Comparison of ENCODE assay signal across 17 cellular contexts in the genomic region with DNA sequence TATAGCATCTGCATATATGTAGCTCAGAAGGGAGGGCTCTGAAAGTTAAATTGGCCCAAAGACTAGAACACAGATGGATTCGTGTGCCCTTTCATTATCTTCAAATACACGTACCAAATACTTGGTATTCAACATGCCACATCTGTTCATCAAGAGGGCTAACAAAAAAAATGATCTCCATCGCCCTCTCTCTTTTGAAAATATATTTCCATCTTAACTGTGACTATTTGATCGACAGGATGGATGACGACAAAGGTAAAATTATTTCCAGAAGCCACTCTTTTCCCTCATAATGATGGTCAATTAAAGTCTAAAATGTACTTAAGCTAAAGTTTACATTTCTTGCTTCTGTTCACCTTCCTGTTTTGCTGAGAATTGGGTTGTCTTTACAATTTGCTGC.
DNase-seq lines count a peak whose midpoint lies in the region; ATAC-seq, FAIRE-seq and TF ChIP-seq lines count a peak whose summit lies in the region.
"Had no signal": no experiment of that assay in that cellular context is flagged by ENCODE, and none has a peak within 500 bp of the region (broad histone marks: within the 10 kb centered on the region; RNA-seq: fewer than 3 reads in every experiment).

No MANE protein-coding gene starts in this region.

- no peaks in the 10 kb centered on the region for H3K27me3 Mint-ChIP-seq in mesothelial cell of epicardium (ENCODE audit: low read depth)

- H3K4me1 ChIP-seq in PC-3 (ENCODE audit: insufficient read depth, low read length): peaks cover 23% of the 10 kb centered on the region

- H3K27ac ChIP-seq in 22Rv1 (no peak overlapping the region), PC-3 (ENCODE audit: low read length) (no peak overlapping the region)

- no peaks in the 10 kb centered on the region for H3K27me3 ChIP-seq in PC-3 (ENCODE audit: low read length)
- H3K27me3 ChIP-seq: Peyer's patch had no signal

- H3K9me3 Mint-ChIP-seq in mesothelial cell of epicardium: no peaks in the 10 kb centered on the region

- H3K4me2 ChIP-seq in PC-3 (ENCODE audit: low read length): no peak overlapping the region

- no peak for DNase-seq in D721Med (ENCODE audit: insufficient read length, low spot score)
- DNase-seq in PC-3: no peak
- DNase-seq in mesothelial cell of epicardium (ENCODE audit: low spot score in 2 of 2, unreplicated experiment in 2 of 2): no peak
- DNase-seq in EL: no peak
- no peak for DNase-seq in HCEC 1CT
- no peak for DNase-seq in NOMO-1 treated with DMSO at 0.1 percent for 48 hours (lab: John Stamatoyannopoulos, UW; ENCODE audit: unreplicated experiment)
- DNase-seq in A172 (ENCODE audit: low spot score): no peak
- DNase-seq: activated CD4-positive, alpha-beta T cell treated with anti-CD3 and anti-CD28 coated beads for 48 hours; amygdala; foreskin fibroblast; KBM-7; NCI-H1092; posterior cingulate gyrus had no signal

- POLR2A ChIA-PET in PC-3 (lab: Charles Lee; ENCODE audit: unreplicated experiment): no interaction called here

- no peak overlapping the region for H3K4me3 Mint-ChIP-seq in mesothelial cell of epicardium

- no TSS peak for BruUV-seq in PC-3 (replicated peaks; lab: Mats Ljungman, UMichigan)

- H3K36me3 Mint-ChIP-seq in mesothelial cell of epicardium: peaks cover 28% of the 10 kb centered on the region

- no peaks in the 10 kb centered on the region for H3K9me3 ChIP-seq in PC-3 (ENCODE audit: low read length)
- H3K9me3 ChIP-seq: Peyer's patch had no signal

- peaks cover 75% of the 10 kb centered on the region for H3K4me1 Mint-ChIP-seq in mesothelial cell of epicardium

- FAIRE-seq in D721Med (lab: Jason Lieb, UNC): no peak
- FAIRE-seq: endothelial cell of umbilical vein had no signal

- H3F3A ChIP-seq in PC-3 (ENCODE audit: low read length, unreplicated experiment): no peaks in the 10 kb centered on the region

- H3K79me2 ChIP-seq in PC-3 (ENCODE audit: low read length): no peaks in the 10 kb centered on the region

- H3K36me3 ChIP-seq in PC-3 (ENCODE audit: low read depth, low read length): no peaks in the 10 kb centered on the region

- CTCF ChIA-PET in PC-3 (lab: Charles Lee): no interaction called here

- intact Hi-C loops in PC-3 (cut with micrococcal nuclease): loop anchor here (5.0 to 10.0 kb wide), 2 partner anchors 253 to 360 kb away; no protein-coding TSS in a partner anchor

- ATAC-seq in PC-3: no peak
- ATAC-seq: left lobe of liver had no signal

- H2AFZ ChIP-seq in PC-3 (ENCODE audit: low read length): no peak overlapping the region

- TF ChIP-seq CTCF in 22Rv1 (IDR thresholded peaks at IDR 0.05) (peak; percentile 15; the same call in 1 of the 2 replicates), D721Med (IDR thresholded peaks at IDR 0.05; ENCODE audit: insufficient read depth, missing control alignments) (peak; percentile 20), PC-3 (conservative IDR thresholded peaks at IDR 0.05; ENCODE audit: low read depth, low read length) (peak; percentile 28; the same call in 1 of the 2 replicates), mesothelial cell of epicardium (IDR thresholded peaks at IDR 0.05; ENCODE audit: unreplicated experiment) (no peak)

- H3K27ac Mint-ChIP-seq in mesothelial cell of epicardium: peak overlapping the region; percentile 93

- H3K4me3 ChIP-seq in PC-3 (ENCODE audit: low read length): no peak overlapping the region
- H3K4me3 ChIP-seq: Peyer's patch had no signal

- no peak overlapping the region for H3K9ac ChIP-seq in PC-3 (ENCODE audit: low read length)

- H4K20me1 ChIP-seq in PC-3 (ENCODE audit: low read length): no peaks in the 10 kb centered on the region

- no peaks in the 10 kb centered on the region for H3K9me2 ChIP-seq in PC-3 (replicated peaks; ENCODE audit: low read length)
